Comparison of ENCODE assay signal across 14 cellular contexts in genomic region chrX:44157858-44158257, GRCh38.
DNase-seq lines count a peak whose midpoint lies in the region; ATAC-seq and TF ChIP-seq lines count a peak whose summit lies in the region.
"Had no signal": no experiment of that assay in that cellular context is flagged by ENCODE, and none has a peak within 500 bp of the region (broad histone marks: within the 10 kb centered on the region; RNA-seq: fewer than 3 reads in every experiment).

No MANE protein-coding gene starts in this region.

- no peak overlapping the region for H3K4me3 Mint-ChIP-seq in Caco-2 (ENCODE audit: unreplicated experiment)

- TF ChIP-seq CTCF in fibroblast of mammary gland (conservative IDR thresholded peaks at IDR 0.05; ENCODE audit: control insufficient read depth, insufficient read depth, low read depth, low read length) (no peak), PC-9 (conservative IDR thresholded peaks at IDR 0.05) (no peak), Caco-2 (IDR thresholded peaks at IDR 0.05; ENCODE audit: insufficient read depth in 1 of 2, low read depth in 1 of 2, low read length in 1 of 2, severe bottlenecking in 1 of 2, unreplicated experiment in 1 of 2) (no peak)

- H3K27ac Mint-ChIP-seq in Caco-2 (ENCODE audit: unreplicated experiment), result no peak overlapping the region

- no peak overlapping the region for H3K27ac ChIP-seq in PC-9
- H3K27ac ChIP-seq: Peyer's patch had no signal

- H3F3A ChIP-seq in PC-9 (ENCODE audit: insufficient read depth, low read depth), result no peaks in the 10 kb centered on the region

- no peak for ATAC-seq in GM18873 (IDR thresholded peaks at IDR 0.05; ENCODE audit: low FRiP score, unreplicated experiment)

- H3K27me3 ChIP-seq in PC-9 (ENCODE audit: insufficient read depth, low read depth), result no peaks in the 10 kb centered on the region
- H3K27me3 ChIP-seq in Caco-2 (replicated peaks; ENCODE audit: control insufficient read depth, insufficient read depth, low read length), result no peaks in the 10 kb centered on the region
- H3K27me3 ChIP-seq: Peyer's patch had no signal

- H3K36me3 Mint-ChIP-seq in Caco-2 (ENCODE audit: insufficient read depth, unreplicated experiment), result no peaks in the 10 kb centered on the region

- no peaks in the 10 kb centered on the region for H3K9me3 Mint-ChIP-seq in Caco-2 (ENCODE audit: unreplicated experiment)

- H3K9me3 ChIP-seq in PC-9 (ENCODE audit: insufficient read depth, low read depth) (no peaks in the 10 kb centered on the region), Caco-2 (no peaks in the 10 kb centered on the region)
- H3K9me3 ChIP-seq: HAP-1, Peyer's patch had no signal

- POLR2A ChIA-PET in PC-9 (lab: Charles Lee; ENCODE audit: unreplicated experiment), result no interaction called here
- POLR2A ChIA-PET in Caco-2 (lab: Charles Lee), result no interaction called here

- no peak overlapping the region for H3K4me2 ChIP-seq in PC-9

- intact Hi-C loops in PC-9 (cut with micrococcal nuclease; ENCODE audit: unreplicated experiment) (no loop called here), Caco-2 (cut with micrococcal nuclease; ENCODE audit: unreplicated experiment) (no loop called here)

- no peak overlapping the region for H2AFZ ChIP-seq in PC-9

- peak; percentile 57 for DNase-seq in AG20443 (ENCODE audit: low spot score)
- DNase-seq in NCI-H446 (lab: John Stamatoyannopoulos, UW), result peak; percentile 37 to 69
- DNase-seq in fibroblast of mammary gland (ENCODE audit: low read depth), result peak; percentile 89
- DNase-seq in stromal cell of bone marrow (ENCODE audit: low read depth), result peak; percentile 87
- DNase-seq in PC-9, result no peak
- no peak for DNase-seq in CD1c-positive myeloid dendritic cell (ENCODE audit: extremely low spot score)
- DNase-seq in Caco-2, result no peak
- DNase-seq: C1 segment of cervical spinal cord, NCI-H1048, NCI-H226, Peyer's patch, SHP77 had no signal

- peaks cover 3% of the 10 kb centered on the region for H3K27me3 Mint-ChIP-seq in Caco-2 (ENCODE audit: insufficient read depth, unreplicated experiment)

- no peaks in the 10 kb centered on the region for H3K4me1 Mint-ChIP-seq in Caco-2 (ENCODE audit: low read depth, unreplicated experiment)

- H3K36me3 ChIP-seq in PC-9 (ENCODE audit: low read depth), result no peaks in the 10 kb centered on the region
- H3K36me3 ChIP-seq in Caco-2 (ENCODE audit: control insufficient read depth, insufficient read depth, low read length), result no peaks in the 10 kb centered on the region
- H3K36me3 ChIP-seq: HAP-1, Peyer's patch had no signal

- no peaks in the 10 kb centered on the region for H3K9me2 ChIP-seq in PC-9 (ENCODE audit: insufficient read depth)

- no peaks in the 10 kb centered on the region for H4K20me1 ChIP-seq in PC-9 (ENCODE audit: insufficient read depth)

- BruUV-seq in PC-9 (replicated peaks; lab: Mats Ljungman, UMichigan), result no TSS peak
- no TSS peak for BruUV-seq in Caco-2 (replicated peaks; lab: Mats Ljungman, UMichigan)

- CTCF ChIA-PET in PC-9 (lab: Charles Lee), result no interaction called here
- CTCF ChIA-PET in Caco-2 (lab: Charles Lee), result no interaction called here

- H3K4me1 ChIP-seq in PC-9 (replicated peaks; ENCODE audit: insufficient read depth) (no peaks in the 10 kb centered on the region), Caco-2 (no peaks in the 10 kb centered on the region)
- H3K4me1 ChIP-seq: Peyer's patch had no signal

- H3K4me3 ChIP-seq in fibroblast of mammary gland (ENCODE audit: control insufficient read depth, low read depth, low read length), result no peak overlapping the region
- H3K4me3 ChIP-seq in PC-9, result no peak overlapping the region
- no peak overlapping the region for H3K4me3 ChIP-seq in Caco-2 (ENCODE audit: low read depth, low read length)
- H3K4me3 ChIP-seq: HAP-1, Peyer's patch had no signal

- H3K79me2 ChIP-seq in PC-9 (ENCODE audit: low read depth), result no peaks in the 10 kb centered on the region

Comparison
In these comparisons a context has a peak if more than half of its experiments do, and no peak if none do; other contexts are left out.
1. DNase-seq: peak in AG20443 (single experiment), NCI-H446 (2 of 2), fibroblast of mammary gland (single experiment) and stromal cell of bone marrow (single experiment); none in PC-9 (0 of 2), CD1c-positive myeloid dendritic cell (single experiment) and Caco-2 (0 of 2).